ENCODE assay signal across 8 cellular contexts in genomic region chr16:4734063-4734729, GRCh38. TPM values are rescaled to one million over a fixed set of nuclear protein-coding genes. Genes with fewer than 3 reads are reported as not detected.
DNase-seq lines count a peak whose midpoint lies in the region; ATAC-seq, FAIRE-seq and TF ChIP-seq lines count a peak whose summit lies in the region.

ANKS3 (minus strand) TSS chr16:4734271; CDS start chr16:4730149, 4,122 bp downstream.
DNAAF8 (plus strand) TSS chr16:4734537; CDS start chr16:4736515, 1,978 bp downstream.

- H3K4me2 ChIP-seq in OCI-LY3 (ENCODE audit: low read length) = peak within 1 kb of the TSS; percentile 72

- H4K20me1 ChIP-seq in OCI-LY3 (ENCODE audit: insufficient read depth, low read length) = no peaks in the 10 kb centered on the region

- peak within 1 kb of the TSS; percentile 77 for H2AFZ ChIP-seq in OCI-LY3 (ENCODE audit: low read depth, low read length)

- peak within 1 kb of the TSS; percentile 67 for H3K9ac ChIP-seq in HUES48 (ENCODE audit: low read depth, low read length)
- peak within 1 kb of the TSS; percentile 80 for H3K9ac ChIP-seq in OCI-LY3 (ENCODE audit: low read length)

- TF ChIP-seq CTCF in D721Med (IDR thresholded peaks at IDR 0.05; ENCODE audit: insufficient read depth, missing control alignments) (no peak), OCI-LY3 (IDR thresholded peaks at IDR 0.05; ENCODE audit: low read depth, low read length) (no peak), mucosa of descending colon (IDR thresholded peaks at IDR 0.05) (no peak)

- H3K4me1 ChIP-seq in HUES48 (ENCODE audit: control insufficient read depth, insufficient read depth, low read length) = no peaks in the 10 kb centered on the region
- peaks cover 4% of the 10 kb centered on the region; the same call in 1 of the 2 replicates for H3K4me1 ChIP-seq in OCI-LY3 (ENCODE audit: low read length)
- H3K4me1 ChIP-seq in mucosa of descending colon (ENCODE audit: low read depth) = peaks cover 12% of the 10 kb centered on the region

- intact Hi-C loops in mucosa of descending colon (cut with DNase I, micrococcal nuclease) = no loop called here

- no peaks in the 10 kb centered on the region for H3K9me3 ChIP-seq in HUES48 (ENCODE audit: control insufficient read depth, insufficient read depth, low read length)
- H3K9me3 ChIP-seq in OCI-LY3 (ENCODE audit: insufficient read depth, low read length) = no peaks in the 10 kb centered on the region
- H3K9me3 ChIP-seq in mucosa of descending colon = no peaks in the 10 kb centered on the region

- ATAC-seq in GM21423 (IDR thresholded peaks at IDR 0.05; ENCODE audit: unreplicated experiment) (peak; percentile 78), mucosa of descending colon (peak; percentile 97)

- H3K36me3 ChIP-seq in HUES48 (ENCODE audit: control insufficient read depth, insufficient read depth, low read length) = peaks cover 25% of the 10 kb centered on the region
- H3K36me3 ChIP-seq in OCI-LY3 (replicated peaks; ENCODE audit: low read depth, low read length) = peaks cover 3% of the 10 kb centered on the region
- H3K36me3 ChIP-seq in mucosa of descending colon (ENCODE audit: low read depth) = no peaks in the 10 kb centered on the region

- FAIRE-seq in D721Med (lab: Jason Lieb, UNC) = no peak

- peak; percentile 75 for DNase-seq in D721Med (ENCODE audit: insufficient read length, low spot score)
- DNase-seq in activated T-cell treated with anti-CD3 and anti-CD28 coated beads for 24 hours (ENCODE audit: low read depth) = peak; percentile 79
- peak; percentile 89 for DNase-seq in epithelial cell of prostate (ENCODE audit: low read depth, low spot score)
- DNase-seq in mucosa of descending colon = peak; percentile 94 to 96 (median 94)
- peak; percentile 53 to 62 for DNase-seq in stimulated activated CD8-positive, alpha-beta memory T cell treated with anti-CD3 and anti-CD28 coated beads, Interleukin-4, amount 100 ng/mL, for 1 hour (ENCODE audit: low read depth in 2 of 2, low spot score in 1 of 2)

- H3K27me3 ChIP-seq in HUES48 (ENCODE audit: control insufficient read depth, insufficient read depth, low read length) = no peaks in the 10 kb centered on the region
- no peaks in the 10 kb centered on the region for H3K27me3 ChIP-seq in OCI-LY3 (ENCODE audit: low read depth, low read length)

- H3K79me2 ChIP-seq in OCI-LY3 (ENCODE audit: low read length) = peaks cover 23% of the 10 kb centered on the region

- peak within 1 kb of the TSS; percentile 89 for H3K4me3 ChIP-seq in HUES48 (ENCODE audit: low read depth, low read length)
- H3K4me3 ChIP-seq in OCI-LY3 (ENCODE audit: low read length) = peak within 1 kb of the TSS; percentile 96
- H3K4me3 ChIP-seq in mucosa of descending colon = peak within 1 kb of the TSS; percentile 92

- H3K27ac ChIP-seq in HUES48 (ENCODE audit: low read depth, low read length) = peak within 1 kb of the TSS; percentile 90
- H3K27ac ChIP-seq in OCI-LY3 (ENCODE audit: low read length) = peak within 1 kb of the TSS; percentile 39
- peak within 1 kb of the TSS; percentile 60 for H3K27ac ChIP-seq in epithelial cell of prostate

RNA-seq across cellular contexts. Expression of gene ANKS3, which starts in this region (rescaled TPM):
- total RNA-seq in mucosa of descending colon = 10 to 100 TPM; 18.2 to 32.3 (median 21.3) TPM

RNA-seq across cellular contexts. Expression of gene DNAAF8, which starts in this region (rescaled TPM):
- total RNA-seq in mucosa of descending colon = 1 to 10 TPM in 1 of 3 donors, under 1 TPM in 2; 0.22 to 1.8 (median 0.98) TPM

Comparison
In these comparisons a context has a peak if more than half of its experiments do, and no peak if none do; other contexts are left out.
1. Peak in every context shown above with its lines: DNase-seq, ATAC-seq, H3K4me3 ChIP-seq and H3K27ac ChIP-seq.
2. H3K27ac ChIP-seq: peak in every context shown above with its lines; median percentile 90 in HUES48; 60 in epithelial cell of prostate; 39 in OCI-LY3.